1 cellular context compared by ENCODE assay signal in genomic region chr12:66314278-66314677, GRCh38.
TF ChIP-seq lines count a peak whose summit lies in the region.

No MANE protein-coding gene starts in this region.

TF ChIP-seq in GM12878, 131 proteins besides CTCF, POLR2A, EP300 and RAD21 (continued from another document):
- no peak for TF ChIP-seq ZBTB40 (IDR thresholded peaks at IDR 0.05; ENCODE audit: borderline replicate concordance)
